9 cellular contexts compared by ENCODE assay signal in the genomic region with DNA sequence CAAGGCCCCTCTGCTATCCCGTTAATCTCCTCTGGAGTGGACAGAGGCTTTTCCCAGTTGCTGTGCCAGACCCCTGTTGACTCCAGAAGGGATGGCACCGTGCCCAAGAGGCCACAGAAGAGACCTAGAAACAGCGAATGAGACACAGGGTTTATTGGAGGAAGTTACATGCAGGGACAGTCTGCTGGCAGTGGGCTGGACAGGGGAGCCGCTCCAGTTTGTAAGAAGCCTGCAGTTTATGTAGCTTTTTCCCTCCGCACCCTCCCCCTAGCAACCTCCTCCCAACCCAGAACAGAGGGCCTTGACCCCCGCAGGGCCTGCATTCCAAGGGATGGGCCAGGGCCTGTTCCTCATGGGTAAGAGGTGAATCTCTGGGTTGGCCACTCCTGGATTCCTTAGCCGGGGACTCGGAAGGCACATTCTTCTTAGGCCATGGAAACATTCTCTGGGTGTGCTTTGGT.
DNase-seq lines count a peak whose midpoint lies in the region; ATAC-seq and TF ChIP-seq lines count a peak whose summit lies in the region.
"Had no signal": no experiment of that assay in that cellular context is flagged by ENCODE, and none has a peak within 500 bp of the region (broad histone marks: within the 10 kb centered on the region; RNA-seq: fewer than 3 reads in every experiment).

No MANE protein-coding gene starts in this region.

- peak overlapping the region; percentile 89 to 100 (median 95) for H3K4me2 ChIP-seq in BLaER1 treated with 17β-estradiol and CSF1 and Interleukin-3, amounts not matched to agents 10 nM and 100 nM

- H3K27ac Mint-ChIP-seq in natural killer cell: peak overlapping the region; percentile 98 to 99
- H3K27ac Mint-ChIP-seq in T-cell: no peak overlapping the region

- TF ChIP-seq CTCF in epithelial cell of esophagus (IDR thresholded peaks at IDR 0.05; ENCODE audit: insufficient read depth, low read depth, low read length, missing control alignments) (no peak), natural killer cell (IDR thresholded peaks at IDR 0.05) (no peak)

- peak overlapping the region in 9 of 11 experiments; percentile 7 to 82 (median 58); a peak in 12 of 22 replicates for H3K9ac ChIP-seq in BLaER1 treated with 17β-estradiol and CSF1 and Interleukin-3, amounts not matched to agents 10 nM and 100 nM
- no peak overlapping the region for H3K9ac ChIP-seq in HUES64 (ENCODE audit: low read depth, low read length)

- intact Hi-C loops in natural killer cell (cut with micrococcal nuclease): loop anchor here (5.0 kb wide), 2 partner anchors 129 to 316 kb away; no protein-coding TSS in a partner anchor

- H3K36me3 Mint-ChIP-seq in natural killer cell: no peaks in the 10 kb centered on the region
- H3K36me3 Mint-ChIP-seq in T-cell: no peaks in the 10 kb centered on the region

- WGBS in HUES64: 50% methylated on average over 7 of the region's 8 CpGs

- H3K9me3 Mint-ChIP-seq in natural killer cell: peaks cover under 1 to 2% of the 10 kb centered on the region in 2 donors
- H3K9me3 Mint-ChIP-seq in T-cell: no peaks in the 10 kb centered on the region

- H3K27me3 Mint-ChIP-seq in natural killer cell (ENCODE audit: low read depth in 2 of 2) (no peaks in the 10 kb centered on the region), T-cell (peaks cover 13 to 22% of the 10 kb centered on the region in 2 donors)

- 0 out of 22 replicates have a peak, but pooled peaks cover 0 to 3% (median 0%) of the 10 kb centered on the region in 11 experiments for H3K36me3 ChIP-seq in BLaER1 treated with 17β-estradiol and CSF1 and Interleukin-3, amounts not matched to agents 10 nM and 100 nM
- H3K36me3 ChIP-seq in HUES64 (ENCODE audit: insufficient read depth, low read length): no peaks in the 10 kb centered on the region
- H3K36me3 ChIP-seq: heart right ventricle had no signal

- CTCF ChIA-PET in T-cell (lab: Charles Lee): no interaction called here

- H3K4me1 ChIP-seq in BLaER1 treated with 17β-estradiol and CSF1 and Interleukin-3, amounts not matched to agents 10 nM and 100 nM: peaks cover 83 to 95% (median 91%) of the 10 kb centered on the region in 10 experiments
- peaks cover 18% of the 10 kb centered on the region for H3K4me1 ChIP-seq in HUES64 (ENCODE audit: insufficient read depth, low read length)

- peaks cover 63 to 89% of the 10 kb centered on the region in 2 donors for H3K4me1 Mint-ChIP-seq in natural killer cell
- H3K4me1 Mint-ChIP-seq in T-cell: peaks cover 23 to 54% (median 28%) of the 10 kb centered on the region in 3 donors

- H3K4me3 ChIP-seq in BLaER1 treated with 17β-estradiol and CSF1 and Interleukin-3, amounts not matched to agents 10 nM and 100 nM: peak overlapping the region in 2 of 10 experiments; percentile 51 to 54; a peak in 3 of 20 replicates
- H3K4me3 ChIP-seq in HUES64 (ENCODE audit: low read length) (no peak overlapping the region), epithelial cell of esophagus (ENCODE audit: low read length) (no peak overlapping the region)
- H3K4me3 ChIP-seq: heart right ventricle had no signal

- DNase-seq in epithelial cell of esophagus (ENCODE audit: low read depth) (peak; percentile 2), natural killer cell (no peak), NCI-H2171 (lab: John Stamatoyannopoulos, UW) (no peak), T-cell (no peak)
- no peak for DNase-seq in stimulated activated CD4-positive, alpha-beta T cell treated with anti-CD3 and anti-CD28 coated beads, Interleukin-2, amount 100 ng/mL, for 48 hours

- peaks cover 0 to 42% (median 0%) of the 10 kb centered on the region in 11 experiments; a peak in 5 of 22 replicates for H4K20me1 ChIP-seq in BLaER1 treated with 17β-estradiol and CSF1 and Interleukin-3, amounts not matched to agents 10 nM and 100 nM

- H3K4me3 Mint-ChIP-seq in natural killer cell (peak overlapping the region; percentile 75), T-cell (no peak overlapping the region)

- peaks cover 0 to 30% (median 0%) of the 10 kb centered on the region in 11 experiments; a peak in 6 of 22 replicates for H3K27me3 ChIP-seq in BLaER1 treated with 17β-estradiol and CSF1 and Interleukin-3, amounts not matched to agents 10 nM and 100 nM
- no peaks in the 10 kb centered on the region for H3K27me3 ChIP-seq in HUES64 (ENCODE audit: insufficient read depth, low read length)

- POLR2A ChIA-PET in T-cell (lab: Charles Lee): no interaction called here

- ATAC-seq in natural killer cell (no peak), GM21723 (IDR thresholded peaks at IDR 0.05; ENCODE audit: unreplicated experiment) (no peak), T-cell (replicated peaks in 1 of 4) (no peak)
- ATAC-seq: heart right ventricle had no signal

- peaks cover 8 to 24% (median 16%) of the 10 kb centered on the region in 11 experiments; a peak in 21 of 22 replicates for H3K9me3 ChIP-seq in BLaER1 treated with 17β-estradiol and CSF1 and Interleukin-3, amounts not matched to agents 10 nM and 100 nM (replicated peaks in 1 of 11)
- no peaks in the 10 kb centered on the region for H3K9me3 ChIP-seq in HUES64 (ENCODE audit: insufficient read depth, low read depth, low read length)
- H3K9me3 ChIP-seq: heart right ventricle had no signal

- peak overlapping the region in 8 of 11 experiments; percentile 4 to 70 (median 56); a peak in 10 of 22 replicates for H3K27ac ChIP-seq in BLaER1 treated with 17β-estradiol and CSF1 and Interleukin-3, amounts not matched to agents 10 nM and 100 nM
- H3K27ac ChIP-seq in HUES64 (ENCODE audit: low read depth, low read length): peak overlapping the region; percentile 2; the same call in 1 of the 2 replicates

Comparison
In these comparisons a context has a peak if more than half of its experiments do, and no peak if none do; other contexts are left out.
1. H3K27ac Mint-ChIP-seq: peak in natural killer cell (2 of 2); none in T-cell (0 of 2).